25 cellular contexts compared by ENCODE assay signal in genomic region chr21:20419780-20420179, GRCh38.
DNase-seq lines count a peak whose midpoint lies in the region; FAIRE-seq and TF ChIP-seq lines count a peak whose summit lies in the region.
"Had no signal": no experiment of that assay in that cellular context is flagged by ENCODE, and none has a peak within 500 bp of the region (broad histone marks: within the 10 kb centered on the region; RNA-seq: fewer than 3 reads in every experiment).

No MANE protein-coding gene starts in this region.

- H3K36me3 Mint-ChIP-seq in osteocyte (ENCODE audit: unreplicated experiment): no peaks in the 10 kb centered on the region
- H3K36me3 Mint-ChIP-seq: CD14-positive monocyte; CD8-positive, alpha-beta memory T cell had no signal

- no peak overlapping the region for H2AFZ ChIP-seq in hepatocyte
- H2AFZ ChIP-seq in PC-9: no peak overlapping the region
- H2AFZ ChIP-seq: GM23248 had no signal

- no peak overlapping the region for H3K27ac Mint-ChIP-seq in osteocyte (ENCODE audit: unreplicated experiment)
- H3K27ac Mint-ChIP-seq: CD4-positive, alpha-beta T cell; CD8-positive, alpha-beta memory T cell had no signal

- no peak for TF ChIP-seq CTCF in RWPE1 (conservative IDR thresholded peaks at IDR 0.05; ENCODE audit: low read depth)
- no peak for TF ChIP-seq CTCF in bronchial epithelial cell (IDR thresholded peaks at IDR 0.05; ENCODE audit: insufficient read depth, low read length, severe bottlenecking)
- TF ChIP-seq CTCF in hepatocyte (IDR thresholded peaks at IDR 0.05; ENCODE audit: poor library complexity): no peak
- TF ChIP-seq CTCF in PC-9 (conservative IDR thresholded peaks at IDR 0.05): no peak
- TF ChIP-seq CTCF in osteocyte (IDR thresholded peaks at IDR 0.05): no peak

- H3K9me3 Mint-ChIP-seq in osteocyte (ENCODE audit: unreplicated experiment): peaks cover 49% of the 10 kb centered on the region

- DNase-seq in HT1080 (ENCODE audit: low read depth): peak; percentile 37
- DNase-seq in RWPE1 (ENCODE audit: low spot score): peak; percentile 68
- DNase-seq in bronchial epithelial cell (ENCODE audit: low read depth): peak; percentile 55
- DNase-seq in hepatocyte (ENCODE audit: low spot score): peak; percentile 40
- no peak for DNase-seq in DMS79 treated with DMSO at 0.1 percent for 48 hours (lab: John Stamatoyannopoulos, UW)
- no peak for DNase-seq in PC-9
- DNase-seq in osteocyte (ENCODE audit: extremely low spot score, unreplicated experiment): no peak
- DNase-seq: 8988T; ACHN; AML-193; BE2C; CD4-positive, alpha-beta T cell; CD8-positive, alpha-beta memory T cell; DMS53; DND-41; GM23248; H7; HCEC 1CT had no signal

- no peak overlapping the region for H3K4me3 Mint-ChIP-seq in osteocyte (ENCODE audit: unreplicated experiment)
- H3K4me3 Mint-ChIP-seq: CD14-positive monocyte; CD4-positive, alpha-beta T cell; CD8-positive, alpha-beta memory T cell had no signal

- H3F3A ChIP-seq in PC-9 (ENCODE audit: insufficient read depth, low read depth): no peaks in the 10 kb centered on the region

- H3K4me3 ChIP-seq in bronchial epithelial cell (ENCODE audit: low read depth, low read length) (no peak overlapping the region), hepatocyte (no peak overlapping the region), PC-9 (no peak overlapping the region)
- H3K4me3 ChIP-seq: A549; BLaER1 treated with 17β-estradiol and CSF1 and Interleukin-3, amounts not matched to agents 10 nM and 100 nM; GM23248 had no signal

- 84% methylated on average over 2 of the region's 2 CpGs for WGBS in hepatocyte (ENCODE audit: low lambda C conversion rate, missing lambda C conversion rate)

- no peaks in the 10 kb centered on the region for H3K9me3 ChIP-seq in hepatocyte (ENCODE audit: low read depth)
- no peaks in the 10 kb centered on the region for H3K9me3 ChIP-seq in PC-9 (ENCODE audit: insufficient read depth, low read depth)
- H3K9me3 ChIP-seq: A549, BE2C had no signal

- no peaks in the 10 kb centered on the region for H3K4me1 Mint-ChIP-seq in osteocyte (ENCODE audit: unreplicated experiment)
- H3K4me1 Mint-ChIP-seq: CD14-positive monocyte; CD8-positive, alpha-beta memory T cell had no signal

- H3K4me1 ChIP-seq in hepatocyte (ENCODE audit: insufficient read depth) (no peaks in the 10 kb centered on the region), PC-9 (replicated peaks; ENCODE audit: insufficient read depth) (no peaks in the 10 kb centered on the region)
- H3K4me1 ChIP-seq: A549; BE2C; BLaER1 treated with 17β-estradiol and CSF1 and Interleukin-3, amounts not matched to agents 10 nM and 100 nM had no signal

- intact Hi-C loops in PC-9 (cut with micrococcal nuclease; ENCODE audit: unreplicated experiment): no loop called here

- no peaks in the 10 kb centered on the region for H3K79me2 ChIP-seq in hepatocyte
- H3K79me2 ChIP-seq in PC-9 (ENCODE audit: low read depth): no peaks in the 10 kb centered on the region

- no peaks in the 10 kb centered on the region for H3K27me3 Mint-ChIP-seq in osteocyte (ENCODE audit: unreplicated experiment)
- H3K27me3 Mint-ChIP-seq: CD4-positive, alpha-beta T cell; CD8-positive, alpha-beta memory T cell had no signal

- H3K9me2 ChIP-seq in hepatocyte (replicated peaks; ENCODE audit: insufficient read depth): no peaks in the 10 kb centered on the region
- no peaks in the 10 kb centered on the region for H3K9me2 ChIP-seq in PC-9 (ENCODE audit: insufficient read depth)

- POLR2A ChIA-PET in RWPE1 (lab: Yijun Ruan, JAX; ENCODE audit: low non-redundant PET) (no interaction called here), PC-9 (lab: Charles Lee; ENCODE audit: unreplicated experiment) (no interaction called here)

- no peak overlapping the region for H3K4me2 ChIP-seq in hepatocyte
- no peak overlapping the region for H3K4me2 ChIP-seq in PC-9
- H3K4me2 ChIP-seq: A549; BLaER1 treated with 17β-estradiol and CSF1 and Interleukin-3, amounts not matched to agents 10 nM and 100 nM had no signal

- no peak overlapping the region for H3K27ac ChIP-seq in RWPE1
- H3K27ac ChIP-seq in hepatocyte: no peak overlapping the region
- no peak overlapping the region for H3K27ac ChIP-seq in PC-9
- H3K27ac ChIP-seq: A549; BLaER1 treated with 17β-estradiol and CSF1 and Interleukin-3, amounts not matched to agents 10 nM and 100 nM; GM23248 had no signal

- no peaks in the 10 kb centered on the region for H3K36me3 ChIP-seq in bronchial epithelial cell (ENCODE audit: control insufficient read depth, insufficient read depth, low read length)
- no peaks in the 10 kb centered on the region for H3K36me3 ChIP-seq in hepatocyte (replicated peaks; ENCODE audit: insufficient read depth, low read depth)
- H3K36me3 ChIP-seq in PC-9 (ENCODE audit: low read depth): no peaks in the 10 kb centered on the region
- H3K36me3 ChIP-seq: BE2C; BLaER1 treated with 17β-estradiol and CSF1 and Interleukin-3, amounts not matched to agents 10 nM and 100 nM had no signal

- no TSS peak for BruUV-seq in PC-9 (replicated peaks; lab: Mats Ljungman, UMichigan)

- H3K27me3 ChIP-seq in bronchial epithelial cell (ENCODE audit: control insufficient read depth, insufficient read depth, low read length): no peaks in the 10 kb centered on the region
- no peaks in the 10 kb centered on the region for H3K27me3 ChIP-seq in hepatocyte
- H3K27me3 ChIP-seq in PC-9 (ENCODE audit: insufficient read depth, low read depth): no peaks in the 10 kb centered on the region
- H3K27me3 ChIP-seq: BE2C; BLaER1 treated with 17β-estradiol and CSF1 and Interleukin-3, amounts not matched to agents 10 nM and 100 nM had no signal

- no peak for FAIRE-seq in bronchial epithelial cell (lab: Jason Lieb, UNC)
- FAIRE-seq: A549, G401.6, GM12892, GM19239, H1 had no signal

- CTCF ChIA-PET in RWPE1 (lab: Yijun Ruan, JAX): interaction anchor here (0.7 kb wide), 1 partner anchor 1121 kb away, joined by 4 read pairs; no protein-coding TSS in a partner anchor
- CTCF ChIA-PET in PC-9 (lab: Charles Lee): no interaction called here

- H4K20me1 ChIP-seq in hepatocyte (ENCODE audit: insufficient read depth, poor library complexity, severe bottlenecking): no peaks in the 10 kb centered on the region
- no peaks in the 10 kb centered on the region for H4K20me1 ChIP-seq in PC-9 (ENCODE audit: insufficient read depth)
- H4K20me1 ChIP-seq: BLaER1 treated with 17β-estradiol and CSF1 and Interleukin-3, amounts not matched to agents 10 nM and 100 nM had no signal

Comparison
In these comparisons a context has a peak if more than half of its experiments do, and no peak if none do; other contexts are left out.
1. DNase-seq: peak in HT1080 (single experiment), RWPE1 (single experiment), bronchial epithelial cell (single experiment) and hepatocyte (single experiment); none in DMS79 treated with DMSO at 0.1 percent for 48 hours (single experiment), PC-9 (0 of 2) and osteocyte (single experiment).